In genomic region chr4:1643971-1644735, GRCh38 we compare ENCODE assay signal across 18 cellular contexts. TPM values are rescaled to one million over a fixed set of nuclear protein-coding genes. Genes with fewer than 3 reads are reported as not detected.
DNase-seq lines count a peak whose midpoint lies in the region; ATAC-seq and TF ChIP-seq lines count a peak whose summit lies in the region.
"Had no signal": no experiment of that assay in that cellular context is flagged by ENCODE, and none has a peak within 500 bp of the region (broad histone marks: within the 10 kb centered on the region; RNA-seq: fewer than 3 reads in every experiment).

No MANE protein-coding gene starts in this region.

- TF ChIP-seq POLR2A in heart left ventricle (IDR thresholded peaks at IDR 0.05) (no peak), uterus (IDR thresholded peaks at IDR 0.05) (no peak)

- WGBS in heart left ventricle, 4 donors: 93 to 96% (median 95%) methylated on average over 28 to 48 of the region's 48 CpGs

- no peak overlapping the region for H3K4me3 ChIP-seq in heart left ventricle
- H3K4me3 ChIP-seq in dorsolateral prefrontal cortex: peak overlapping the region in 8 of 59 donors; percentile 10 to 39 (median 35)
- H3K4me3 ChIP-seq in uterus: no peak overlapping the region
- H3K4me3 ChIP-seq: HAP-1 had no signal

- ATAC-seq in heart left ventricle (no peak), Right ventricle myocardium inferior (no peak)
- ATAC-seq: Panc1 had no signal

- H3K9me3 ChIP-seq in heart left ventricle (no peaks in the 10 kb centered on the region), uterus (no peaks in the 10 kb centered on the region)
- H3K9me3 ChIP-seq: HAP-1 had no signal

- no peak overlapping the region for H3K27ac Mint-ChIP-seq in osteocyte (ENCODE audit: unreplicated experiment)

- H3K27ac ChIP-seq in heart left ventricle: peak overlapping the region in 7 of 12 donors; percentile 15 to 85 (median 43)
- peak overlapping the region; percentile 7 to 99 (median 96) for H3K27ac ChIP-seq in dorsolateral prefrontal cortex
- peak overlapping the region; percentile 3 to 26 for H3K27ac ChIP-seq in uterus
- H3K27ac ChIP-seq: C4-2B had no signal

- no peaks in the 10 kb centered on the region for H3K27me3 Mint-ChIP-seq in osteocyte (ENCODE audit: unreplicated experiment)

- DNase-seq in heart left ventricle (no peak), Right ventricle myocardium inferior (ENCODE audit: missing footprints) (no peak), dorsolateral prefrontal cortex (no peak), osteocyte (ENCODE audit: extremely low spot score, unreplicated experiment) (peak; percentile 82), uterus (no peak), activated gamma-delta T cell (lab: John Stamatoyannopoulos, UW) (no peak), putamen (ENCODE audit: low spot score) (no peak), NOMO-1 treated with dmso at 0.1 percent for 144 hours (lab: John Stamatoyannopoulos, UW; ENCODE audit: unreplicated experiment) (no peak)
- DNase-seq: 8988T, COR-L47, DMS153, EL, KG1, NCI-H1048, NCI-H748 treated with DMSO at 0.1 percent for 48 hours had no signal

- peaks cover 6% of the 10 kb centered on the region for H3K4me1 Mint-ChIP-seq in osteocyte (ENCODE audit: unreplicated experiment)

- H3K4me1 ChIP-seq in heart left ventricle (peaks cover 0 to 12% (median 1%) of the 10 kb centered on the region in 12 donors), uterus (peaks cover 0 to 5% of the 10 kb centered on the region in 2 donors)
- H3K4me1 ChIP-seq: HAP-1 had no signal

- H3K36me3 ChIP-seq in heart left ventricle (no peaks in the 10 kb centered on the region), uterus (no peaks in the 10 kb centered on the region)
- H3K36me3 ChIP-seq: HAP-1 had no signal

- H3K4me3 Mint-ChIP-seq in osteocyte (ENCODE audit: unreplicated experiment): no peak overlapping the region

- peaks cover 2% of the 10 kb centered on the region for H3K36me3 Mint-ChIP-seq in osteocyte (ENCODE audit: unreplicated experiment)

- TF ChIP-seq CTCF in heart left ventricle (IDR thresholded peaks at IDR 0.05) (no peak), dorsolateral prefrontal cortex (IDR thresholded peaks at IDR 0.05 in 54 of 56, conservative IDR thresholded peaks at IDR 0.05 in 2 of 56; ENCODE audit: low read depth in 1 of 56, partially characterized antibody in 56 of 56) (no peak), osteocyte (IDR thresholded peaks at IDR 0.05) (no peak), uterus (IDR thresholded peaks at IDR 0.05) (no peak)

- no peaks in the 10 kb centered on the region for H3K27me3 ChIP-seq in heart left ventricle
- no peaks in the 10 kb centered on the region for H3K27me3 ChIP-seq in dorsolateral prefrontal cortex
- no peaks in the 10 kb centered on the region for H3K27me3 ChIP-seq in uterus

- H3K9me3 Mint-ChIP-seq in osteocyte (ENCODE audit: unreplicated experiment): no peaks in the 10 kb centered on the region

- intact Hi-C loops in heart left ventricle (cut with DNase I): no loop called here
- intact Hi-C loops in Right ventricle myocardium inferior (cut with DNase I): no loop called here
- intact Hi-C loops in dorsolateral prefrontal cortex (cut with DNase I): no loop called here
- intact Hi-C loops in uterus (cut with DNase I; ENCODE audit: low total_unique reads): no loop called here

RNA-seq across cellular contexts. Expression of gene FAM53A, which starts 40.0 kb away (rescaled TPM):
- total RNA-seq in heart left ventricle: 1 to 10 TPM in 4 of 9 donors, under 1 TPM in 5; 0.42 to 2.3 (median 0.99) TPM
- 1 to 10 TPM in 1 of 2 donors, under 1 TPM in 1; 0.88 to 1.4 TPM for polyA plus RNA-seq in heart left ventricle
- total RNA-seq in Right ventricle myocardium inferior: 0.49 TPM
- 10 to 100 TPM in 3 of 120 experiments, 1 to 10 TPM in 116, under 1 TPM in 1; 0.75 to 11.6 (median 4.3) TPM for total RNA-seq in dorsolateral prefrontal cortex
- 6.2 and 9.5 TPM in 2 replicates for total RNA-seq in osteocyte
- total RNA-seq in uterus: 1 to 10 TPM in 2 of 4 donors, not detected in 2; 1.3 to 3.2 TPM

Comparison
In these comparisons a context has a peak if more than half of its experiments do, and no peak if none do; other contexts are left out.
1. H3K27ac ChIP-seq: peak in every context shown above with its lines; median percentile 96 in dorsolateral prefrontal cortex; 43 in heart left ventricle; 14 in uterus.